In the genomic region with DNA sequence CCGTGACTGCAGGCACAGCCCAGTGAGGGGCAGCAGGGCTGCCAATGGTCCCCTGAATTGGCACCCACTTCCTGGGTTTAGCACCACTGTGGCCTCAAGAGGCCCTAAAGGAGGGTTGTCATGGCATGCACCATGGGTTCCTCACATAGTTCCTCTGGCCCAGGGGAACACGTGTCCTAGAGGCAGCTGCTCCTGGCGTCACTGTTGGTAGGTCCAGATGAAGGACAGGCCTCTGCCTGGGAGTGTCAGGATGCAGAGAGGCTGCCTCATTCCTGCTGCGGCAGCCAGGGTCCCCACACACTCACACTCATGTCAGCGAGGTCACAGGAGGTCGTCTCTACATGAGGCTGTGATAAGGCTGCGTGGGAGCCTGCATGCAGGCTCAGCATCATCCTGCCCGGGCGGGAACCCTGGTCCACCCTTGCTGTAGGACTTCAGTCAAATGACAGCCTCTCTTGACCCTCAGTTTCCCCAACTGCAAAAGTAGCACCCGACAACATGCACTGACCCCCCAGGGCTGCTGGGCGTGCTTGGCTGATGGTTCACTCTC, we compare ENCODE assay signal across 2 cellular contexts.
TF ChIP-seq lines count a peak whose summit lies in the region.

No MANE protein-coding gene starts in this region.

TF ChIP-seq in GM23338, 12 proteins besides CTCF, POLR2A, EP300 and RAD21:
- TF ChIP-seq EZH2phosphoT487 (IDR thresholded peaks at IDR 0.05; ENCODE audit: unreplicated experiment): no peak
- TF ChIP-seq, protein P1, sequence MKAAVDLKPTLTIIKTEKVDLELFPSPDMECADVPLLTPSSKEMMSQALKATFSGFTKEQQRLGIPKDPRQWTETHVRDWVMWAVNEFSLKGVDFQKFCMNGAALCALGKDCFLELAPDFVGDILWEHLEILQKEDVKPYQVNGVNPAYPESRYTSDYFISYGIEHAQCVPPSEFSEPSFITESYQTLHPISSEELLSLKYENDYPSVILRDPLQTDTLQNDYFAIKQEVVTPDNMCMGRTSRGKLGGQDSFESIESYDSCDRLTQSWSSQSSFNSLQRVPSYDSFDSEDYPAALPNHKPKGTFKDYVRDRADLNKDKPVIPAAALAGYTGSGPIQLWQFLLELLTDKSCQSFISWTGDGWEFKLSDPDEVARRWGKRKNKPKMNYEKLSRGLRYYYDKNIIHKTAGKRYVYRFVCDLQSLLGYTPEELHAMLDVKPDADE (IDR thresholded peaks at IDR 0.05): no peak
- no peak for TF ChIP-seq EZH2 (IDR thresholded peaks at IDR 0.05; ENCODE audit: low read depth, unreplicated experiment)
- TF ChIP-seq, protein P2, sequence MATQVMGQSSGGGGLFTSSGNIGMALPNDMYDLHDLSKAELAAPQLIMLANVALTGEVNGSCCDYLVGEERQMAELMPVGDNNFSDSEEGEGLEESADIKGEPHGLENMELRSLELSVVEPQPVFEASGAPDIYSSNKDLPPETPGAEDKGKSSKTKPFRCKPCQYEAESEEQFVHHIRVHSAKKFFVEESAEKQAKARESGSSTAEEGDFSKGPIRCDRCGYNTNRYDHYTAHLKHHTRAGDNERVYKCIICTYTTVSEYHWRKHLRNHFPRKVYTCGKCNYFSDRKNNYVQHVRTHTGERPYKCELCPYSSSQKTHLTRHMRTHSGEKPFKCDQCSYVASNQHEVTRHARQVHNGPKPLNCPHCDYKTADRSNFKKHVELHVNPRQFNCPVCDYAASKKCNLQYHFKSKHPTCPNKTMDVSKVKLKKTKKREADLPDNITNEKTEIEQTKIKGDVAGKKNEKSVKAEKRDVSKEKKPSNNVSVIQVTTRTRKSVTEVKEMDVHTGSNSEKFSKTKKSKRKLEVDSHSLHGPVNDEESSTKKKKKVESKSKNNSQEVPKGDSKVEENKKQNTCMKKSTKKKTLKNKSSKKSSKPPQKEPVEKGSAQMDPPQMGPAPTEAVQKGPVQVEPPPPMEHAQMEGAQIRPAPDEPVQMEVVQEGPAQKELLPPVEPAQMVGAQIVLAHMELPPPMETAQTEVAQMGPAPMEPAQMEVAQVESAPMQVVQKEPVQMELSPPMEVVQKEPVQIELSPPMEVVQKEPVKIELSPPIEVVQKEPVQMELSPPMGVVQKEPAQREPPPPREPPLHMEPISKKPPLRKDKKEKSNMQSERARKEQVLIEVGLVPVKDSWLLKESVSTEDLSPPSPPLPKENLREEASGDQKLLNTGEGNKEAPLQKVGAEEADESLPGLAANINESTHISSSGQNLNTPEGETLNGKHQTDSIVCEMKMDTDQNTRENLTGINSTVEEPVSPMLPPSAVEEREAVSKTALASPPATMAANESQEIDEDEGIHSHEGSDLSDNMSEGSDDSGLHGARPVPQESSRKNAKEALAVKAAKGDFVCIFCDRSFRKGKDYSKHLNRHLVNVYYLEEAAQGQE (IDR thresholded peaks at IDR 0.05; ENCODE audit: unreplicated experiment): no peak
- no peak for TF ChIP-seq POLR2AphosphoS5 (IDR thresholded peaks at IDR 0.05; ENCODE audit: low read depth)

TF ChIP-seq in GM12878, 131 proteins besides CTCF, POLR2A, EP300 and RAD21:
- TF ChIP-seq RAD51 (IDR thresholded peaks at IDR 0.05): no peak
- peak; percentile 33 for TF ChIP-seq NR2C2 (IDR thresholded peaks at IDR 0.05; ENCODE audit: borderline replicate concordance, control insufficient read depth, insufficient read length, low read depth)
